Comparison of ENCODE assay signal across 8 cellular contexts in the genomic region with DNA sequence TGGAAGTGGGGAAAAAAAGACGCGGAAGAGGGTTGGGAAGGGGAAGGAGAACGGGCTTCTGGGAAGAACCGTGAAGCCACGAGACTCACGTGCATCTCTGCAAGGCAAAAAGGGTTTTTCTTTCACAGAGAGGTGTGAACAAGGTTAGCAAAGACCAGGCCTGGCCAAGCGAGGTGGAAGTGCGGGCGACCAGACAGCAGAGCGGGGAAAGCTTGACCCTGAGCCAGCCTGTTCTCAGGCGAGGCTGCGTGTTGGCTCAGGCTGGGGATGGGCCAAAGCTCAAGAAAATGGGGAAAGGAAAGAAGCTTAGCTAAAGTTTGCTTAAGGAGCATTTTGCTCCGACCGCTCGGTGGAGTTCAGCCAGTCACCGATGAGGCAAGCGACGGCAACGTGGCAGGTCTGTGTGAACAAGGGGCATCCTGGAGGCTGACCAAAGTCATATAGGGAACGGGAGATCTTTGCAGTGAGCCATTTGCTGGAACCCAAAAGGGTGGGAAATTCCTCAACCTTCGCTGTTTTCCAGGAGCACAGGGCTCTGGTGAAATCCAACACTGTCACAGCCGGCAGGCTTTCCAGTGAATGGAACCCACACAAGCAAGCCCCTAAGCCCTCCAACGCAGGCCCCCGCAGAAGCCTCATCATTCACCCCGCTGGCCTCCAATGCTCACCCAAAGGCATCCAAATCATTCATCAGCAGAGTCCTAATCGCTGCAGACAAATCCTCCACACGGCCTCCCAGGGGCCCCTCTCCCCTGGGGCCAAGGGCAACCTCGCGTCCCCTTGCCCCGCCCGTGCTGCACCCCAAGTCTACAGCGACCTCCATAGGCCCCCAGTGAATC. TPM values are rescaled to one million over a fixed set of nuclear protein-coding genes. Genes with fewer than 3 reads are reported as not detected.
DNase-seq lines count a peak whose midpoint lies in the region; ATAC-seq and TF ChIP-seq lines count a peak whose summit lies in the region.

No MANE protein-coding gene starts in this region.

- H3K36me3 ChIP-seq in CD8-positive, alpha-beta T cell (ENCODE audit: insufficient read depth, low read length) = no peaks in the 10 kb centered on the region
- H3K36me3 ChIP-seq in right lobe of liver = no peaks in the 10 kb centered on the region

- peaks cover 32% of the 10 kb centered on the region for H3K4me1 Mint-ChIP-seq in CD8-positive, alpha-beta T cell (ENCODE audit: low read depth)
- H3K4me1 Mint-ChIP-seq in stimulated activated naive CD8-positive, alpha-beta T cell treated with anti-CD3 and anti-CD28 coated beads, Interleukin-15, amount 100 ng/mL, for 72 hours = peaks cover 34% of the 10 kb centered on the region

- no peaks in the 10 kb centered on the region for H3K27me3 ChIP-seq in CD8-positive, alpha-beta T cell (ENCODE audit: insufficient read depth, low read length)
- no peaks in the 10 kb centered on the region for H3K27me3 ChIP-seq in right lobe of liver

- no peaks in the 10 kb centered on the region for H3K27me3 Mint-ChIP-seq in CD8-positive, alpha-beta T cell (ENCODE audit: low read depth)
- no peaks in the 10 kb centered on the region for H3K27me3 Mint-ChIP-seq in stimulated activated naive CD8-positive, alpha-beta T cell treated with anti-CD3 and anti-CD28 coated beads, Interleukin-15, amount 100 ng/mL, for 72 hours

- H3K27ac ChIP-seq in CD8-positive, alpha-beta T cell (ENCODE audit: low read depth, low read length) = peak overlapping the region; percentile 3
- H3K27ac ChIP-seq in right lobe of liver = peak overlapping the region; percentile 90 to 94 (median 92)

- no peak for DNase-seq in CD8-positive, alpha-beta T cell
- DNase-seq in RPMI8226 (peak; percentile 11), dermis microvascular lymphatic vessel endothelial cell (ENCODE audit: low read depth in 2 of 2) (peak; percentile 15 to 65), right lobe of liver (peak; percentile 57 to 60 (median 58))
- peak; percentile 52 to 69 for DNase-seq in stimulated activated naive CD8-positive, alpha-beta T cell treated with anti-CD3 and anti-CD28 coated beads, Interleukin-15, amount 100 ng/mL, for 72 hours

- TF ChIP-seq POLR2A in right lobe of liver (IDR thresholded peaks at IDR 0.05) = peak; percentile 25

- peak overlapping the region; percentile 100 for H3K4me3 ChIP-seq in CD8-positive, alpha-beta T cell (ENCODE audit: low read depth, low read length)
- peak overlapping the region; percentile 80 to 88 (median 87) for H3K4me3 ChIP-seq in right lobe of liver

- no peaks in the 10 kb centered on the region for H3K9me3 Mint-ChIP-seq in CD8-positive, alpha-beta T cell
- H3K9me3 Mint-ChIP-seq in stimulated activated naive CD8-positive, alpha-beta T cell treated with anti-CD3 and anti-CD28 coated beads, Interleukin-15, amount 100 ng/mL, for 72 hours = peaks cover 6 to 21% of the 10 kb centered on the region in 2 donors

- peak overlapping the region; percentile 85 for H3K27ac Mint-ChIP-seq in CD8-positive, alpha-beta T cell
- peak overlapping the region; percentile 90 to 94 for H3K27ac Mint-ChIP-seq in stimulated activated naive CD8-positive, alpha-beta T cell treated with anti-CD3 and anti-CD28 coated beads, Interleukin-15, amount 100 ng/mL, for 72 hours

- TF ChIP-seq CTCF in CD8-positive, alpha-beta T cell (IDR thresholded peaks at IDR 0.05) = no peak
- no peak for TF ChIP-seq CTCF in right lobe of liver (IDR thresholded peaks at IDR 0.05)

- peaks cover 21% of the 10 kb centered on the region for H3K36me3 Mint-ChIP-seq in CD8-positive, alpha-beta T cell

- H3K9me3 ChIP-seq in CD8-positive, alpha-beta T cell (ENCODE audit: low read length) = no peaks in the 10 kb centered on the region
- H3K9me3 ChIP-seq in right lobe of liver = peaks cover 0 to 19% (median 6%) of the 10 kb centered on the region in 4 donors

- WGBS in right lobe of liver (ENCODE audit: insufficient coverage, low coverage, low lambda C conversion rate, missing lambda C conversion rate) = 28% methylated on average over 20 of the region's 32 CpGs

- POLR2A ChIA-PET in CD8-positive, alpha-beta T cell (lab: Charles Lee) = interaction anchor here (0.8 to 1.0 kb wide), 2 partner anchors 31 to 47 kb away, joined by 4 to 5 read pairs; partner anchors contain the start of gene ZNF26

- H3K4me1 ChIP-seq in CD8-positive, alpha-beta T cell (ENCODE audit: insufficient read depth, low read length) = peaks cover 22% of the 10 kb centered on the region
- H3K4me1 ChIP-seq in right lobe of liver = peaks cover 0 to 7% (median 0%) of the 10 kb centered on the region in 4 donors

- peak; percentile 50 for ATAC-seq in CD8-positive, alpha-beta T cell
- peak; percentile 33 for ATAC-seq in GM18909 (IDR thresholded peaks at IDR 0.05; ENCODE audit: poor library complexity, unreplicated experiment)
- ATAC-seq in HG03354 (IDR thresholded peaks at IDR 0.05; ENCODE audit: poor library complexity, severe bottlenecking, unreplicated experiment) = peak; percentile 44
- ATAC-seq in right lobe of liver = peak; percentile 56 to 67 (median 62)
- peak; percentile 74 for ATAC-seq in stimulated activated naive CD8-positive, alpha-beta T cell treated with anti-CD3 and anti-CD28 coated beads, Interleukin-15, amount 100 ng/mL, for 72 hours
- ATAC-seq in GM19324 (IDR thresholded peaks at IDR 0.05; ENCODE audit: low FRiP score, unreplicated experiment) = no peak

- peak overlapping the region; percentile 96 for H3K4me3 Mint-ChIP-seq in CD8-positive, alpha-beta T cell
- peak overlapping the region; percentile 91 to 92 for H3K4me3 Mint-ChIP-seq in stimulated activated naive CD8-positive, alpha-beta T cell treated with anti-CD3 and anti-CD28 coated beads, Interleukin-15, amount 100 ng/mL, for 72 hours

- intact Hi-C loops in CD8-positive, alpha-beta T cell (cut with DNase I, micrococcal nuclease) = loop anchor here in 1 of 2 experiments (5.0 kb wide), 2 partner anchors 128 to 188 kb away; partner anchors contain the start of gene GOLGA3
- intact Hi-C loops in right lobe of liver (cut with DNase I) = no loop called here

- CTCF ChIA-PET in CD8-positive, alpha-beta T cell (lab: Charles Lee) = interaction anchor here (1.1 kb wide), 1 partner anchor 69 kb away, joined by 3 read pairs; no protein-coding TSS in a partner anchor

RNA-seq across cellular contexts. Expression of gene ZNF605, which starts 0.8 kb away (rescaled TPM):
- total RNA-seq in CD8-positive, alpha-beta T cell = 1 to 10 TPM; 5.0 TPM
- total RNA-seq in dermis microvascular lymphatic vessel endothelial cell (3.2 and 3.8 TPM in 2 replicates), right lobe of liver (1 to 10 TPM; 2.2 to 7.9 (median 5.7) TPM)

RNA-seq across cellular contexts. Expression of gene ZNF26, which starts 30.9 kb away (rescaled TPM):
- 10 to 100 TPM; 44.8 to 45.5 TPM for total RNA-seq in CD8-positive, alpha-beta T cell
- total RNA-seq in dermis microvascular lymphatic vessel endothelial cell (7.2 and 11.4 TPM in 2 replicates), right lobe of liver (10 to 100 TPM in 1 of 6 experiments, 1 to 10 TPM in 5; 3.2 to 14.9 (median 3.9) TPM)

Comparison
In these comparisons a context has a peak if more than half of its experiments do, and no peak if none do; other contexts are left out.
1. DNase-seq: peak in RPMI8226 (single experiment), dermis microvascular lymphatic vessel endothelial cell (2 of 2), right lobe of liver (3 of 3) and stimulated activated naive CD8-positive, alpha-beta T cell treated with anti-CD3 and anti-CD28 coated beads, Interleukin-15, amount 100 ng/mL, for 72 hours (2 of 2); none in CD8-positive, alpha-beta T cell (0 of 7).